Comparison of ENCODE assay signal across 8 cellular contexts in the genomic region with DNA sequence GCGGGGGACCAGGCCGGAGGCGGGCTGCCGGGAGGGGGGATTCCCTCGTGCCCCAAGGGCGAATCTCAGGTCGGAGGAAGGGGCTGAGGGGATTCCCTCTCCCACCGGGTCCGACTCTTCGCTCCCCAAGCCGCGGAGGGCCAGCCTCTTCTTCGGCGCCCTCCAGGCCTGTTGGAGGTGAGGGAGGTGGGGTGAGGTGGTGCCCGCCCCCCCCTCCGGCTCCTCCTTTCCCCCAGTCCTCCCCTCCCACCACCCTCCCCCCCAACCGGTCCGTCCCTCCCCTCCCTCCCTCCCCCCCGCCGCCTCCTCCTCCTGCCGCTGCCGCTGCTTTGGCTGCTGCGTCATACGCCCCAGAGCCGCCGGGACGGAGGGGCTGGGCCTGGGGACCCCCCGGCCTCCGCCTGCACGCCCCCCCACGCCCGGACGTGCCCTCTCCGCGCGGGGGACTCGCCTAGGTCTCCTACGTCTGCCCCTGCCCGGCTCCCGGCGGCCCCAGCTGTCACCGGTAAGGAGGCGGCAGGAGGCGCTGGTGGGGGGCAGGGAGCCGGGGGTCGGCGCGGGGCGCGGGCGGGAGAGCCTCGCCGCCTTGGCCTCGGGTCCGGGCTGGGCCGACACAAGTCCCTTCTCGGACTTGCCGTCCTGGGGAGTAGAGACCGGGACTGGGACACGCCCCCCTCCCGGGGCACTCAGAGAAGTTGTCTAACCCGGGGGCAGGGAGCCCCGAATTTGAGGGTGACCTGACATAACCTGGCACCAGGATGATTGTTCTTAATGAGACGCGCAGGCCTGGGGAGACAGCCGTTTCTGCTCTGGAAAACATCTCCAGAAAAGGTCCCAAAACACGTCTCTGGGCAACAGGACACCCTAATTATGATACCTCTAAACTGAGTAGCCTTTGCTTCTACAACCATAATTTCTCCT.
DNase-seq lines count a peak whose midpoint lies in the region; ATAC-seq and TF ChIP-seq lines count a peak whose summit lies in the region.

A gene (plus strand): TSS at position 304 of the 921 bp plus-strand sequence. CDS start 1,250 bp downstream, outside the sequence.

- peak; percentile 37 for ATAC-seq in GM19455 (IDR thresholded peaks at IDR 0.05; ENCODE audit: unreplicated experiment)
- peak; percentile 28 for ATAC-seq in HG03521 (IDR thresholded peaks at IDR 0.05; ENCODE audit: unreplicated experiment)

- DNase-seq in GM03348 (ENCODE audit: low spot score) (peak; percentile 96), SKM-1 (lab: John Stamatoyannopoulos, UW; ENCODE audit: unreplicated experiment) (peak; percentile 66), choroid plexus epithelial cell (ENCODE audit: low read depth) (peak; percentile 88), kidney glomerular epithelial cell (lab: John Stamatoyannopoulos, UW) (peak; percentile 73), DMS153 treated with DMSO at 0.1 percent for 48 hours (lab: John Stamatoyannopoulos, UW; ENCODE audit: unreplicated experiment) (no peak)
- peak; percentile 65 to 80 for DNase-seq in stimulated activated CD8-positive, alpha-beta memory T cell treated with anti-CD3 and anti-CD28 coated beads, Interleukin-7, amount 100 ng/mL, for 4 hours (ENCODE audit: low read depth in 2 of 2)

- peak within 1 kb of the TSS; percentile 81 for H3K4me3 ChIP-seq in choroid plexus epithelial cell (ENCODE audit: low read depth, low read length)

- TF ChIP-seq CTCF in choroid plexus epithelial cell (conservative IDR thresholded peaks at IDR 0.05; ENCODE audit: low read depth, low read length) = no peak
